In genomic region chr2:69601179-69601612, GRCh38 we compare ENCODE assay signal across 10 cellular contexts. TPM values are rescaled to one million over a fixed set of nuclear protein-coding genes. Genes with fewer than 3 reads are reported as not detected.
DNase-seq lines count a peak whose midpoint lies in the region; ATAC-seq and TF ChIP-seq lines count a peak whose summit lies in the region.
"Had no signal": no experiment of that assay in that cellular context is flagged by ENCODE, and none has a peak within 500 bp of the region (broad histone marks: within the 10 kb centered on the region; RNA-seq: fewer than 3 reads in every experiment).

No MANE protein-coding gene starts in this region.

- no peaks in the 10 kb centered on the region for H3K9me3 ChIP-seq in BE2C

- H3K4me1 ChIP-seq in BE2C: peaks cover 5% of the 10 kb centered on the region

- TF ChIP-seq CTCF in BE2C (IDR thresholded peaks at IDR 0.05; ENCODE audit: low read depth, low read length) (no peak), astrocyte of the spinal cord (IDR thresholded peaks at IDR 0.05; ENCODE audit: low read depth, low read length) (no peak)

- no peak overlapping the region for H3K4me3 ChIP-seq in BE2C (ENCODE audit: low read depth, low read length)
- H3K4me3 ChIP-seq in astrocyte of the spinal cord (ENCODE audit: low read depth, low read length): no peak overlapping the region

- ATAC-seq in HG02870 (IDR thresholded peaks at IDR 0.05; ENCODE audit: unreplicated experiment): no peak

- in situ Hi-C loops in astrocyte of the spinal cord (cut with HindIII; ENCODE audit: low sequenced_read_pairs): no loop called here

- H3K27me3 ChIP-seq in BE2C: no peaks in the 10 kb centered on the region

- H3K36me3 ChIP-seq in BE2C: no peaks in the 10 kb centered on the region

- peak; percentile 5 for DNase-seq in BE2C
- DNase-seq in M059J (ENCODE audit: low read depth): peak; percentile 92
- DNase-seq in astrocyte of the spinal cord (ENCODE audit: low read depth, low spot score): peak; percentile 71
- DNase-seq in kidney tubule cell (ENCODE audit: low spot score): peak; percentile 72
- DNase-seq in GM19240 (ENCODE audit: insufficient read length, low spot score): no peak
- DNase-seq in NCI-H345 (lab: John Stamatoyannopoulos, UW): no peak
- no peak for DNase-seq in activated effector memory CD4-positive, alpha-beta T cell treated with anti-CD3 and anti-CD28 coated beads, Interleukin-2, amount 50 U/mL, for 16 hours
- DNase-seq: NCI-H1694, substantia nigra had no signal

RNA-seq across cellular contexts. Expression of gene AAK1, which starts 42.3 kb away (rescaled TPM):
- polyA plus RNA-seq in BE2C (2012; ENCODE audit: insufficient read depth, insufficient read length, low read depth): 11.6 TPM
- total RNA-seq in M059J (2014; rRNA removed; shearing (Covaris generic)): 32.6 and 52.0 TPM in 2 replicates

Comparison
In these comparisons a context has a peak if more than half of its experiments do, and no peak if none do; other contexts are left out.
1. DNase-seq: peak in BE2C (single experiment), M059J (single experiment), astrocyte of the spinal cord (single experiment) and kidney tubule cell (single experiment); none in GM19240 (single experiment), NCI-H345 (single experiment) and activated effector memory CD4-positive, alpha-beta T cell treated with anti-CD3 and anti-CD28 coated beads, Interleukin-2, amount 50 U/mL, for 16 hours (single experiment).